In genomic region chr1:16901366-16901765, GRCh38 we compare ENCODE assay signal across 1 cellular context.
TF ChIP-seq lines count a peak whose summit lies in the region.

No MANE protein-coding gene starts in this region.

TF ChIP-seq in GM12878, 131 proteins besides CTCF, POLR2A, EP300 and RAD21:
- TF ChIP-seq SRF (IDR thresholded peaks at IDR 0.05; ENCODE audit: low read depth in 2 of 2, low read length in 2 of 2) (0 out of 4 replicates have a peak, but pooled peaks of 1 of the 2 experiments have one; percentile 26), SPI1 (IDR thresholded peaks at IDR 0.05; ENCODE audit: borderline replicate concordance, insufficient read depth, low read depth, low read length) (peak; percentile 25; the same call in 1 of the 2 replicates)
